ENCODE assay signal across 17 cellular contexts in genomic region chr2:120896904-120897303, GRCh38.
DNase-seq lines count a peak whose midpoint lies in the region; ATAC-seq and TF ChIP-seq lines count a peak whose summit lies in the region.
"Had no signal": no experiment of that assay in that cellular context is flagged by ENCODE, and none has a peak within 500 bp of the region (broad histone marks: within the 10 kb centered on the region; RNA-seq: fewer than 3 reads in every experiment).

No MANE protein-coding gene starts in this region.

- peaks cover 53% of the 10 kb centered on the region for H4K20me1 ChIP-seq in GM23338 (replicated peaks; ENCODE audit: insufficient read depth)
- H4K20me1 ChIP-seq in SK-N-SH (ENCODE audit: insufficient read depth), result no peaks in the 10 kb centered on the region; the same call in 1 of the 2 replicates

- CTCF ChIA-PET in SK-N-SH (lab: Yijun Ruan, JAX), result no interaction called here

- no peak for DNase-seq in GM23338 (ENCODE audit: low spot score)
- DNase-seq in type B pancreatic cell (ENCODE audit: extremely low spot score, unreplicated experiment), result no peak
- DNase-seq in AG08396 (ENCODE audit: low spot score), result no peak
- DNase-seq in SK-N-SH, result no peak
- DNase-seq: DMS 273 treated with DMSO at 0.1 percent for 48 hours, DND-41, H7, NCI-H1092 treated with DMSO at 0.1 percent for 48 hours, NCI-H2081 treated with DMSO at 0.1 percent for 48 hours, NCI-H446 treated with DMSO at 0.1 percent for 48 hours, NCI-H69, Peyer's patch, Right ventricle myocardium superior had no signal

- H3K4me2 ChIP-seq in GM23338, result no peak overlapping the region
- H3K4me2 ChIP-seq in SK-N-SH, result no peak overlapping the region

- H3K27ac Mint-ChIP-seq in GM23338, result peak overlapping the region; percentile 46
- peak overlapping the region in 3 of 5 experiments; percentile 41 to 94 (median 90) for H3K27ac Mint-ChIP-seq in brain
- H3K27ac Mint-ChIP-seq in nephron, result peak overlapping the region; percentile 62 to 92 (median 83)
- H3K27ac Mint-ChIP-seq in type B pancreatic cell, result peak overlapping the region; percentile 67

- H3K36me3 Mint-ChIP-seq in GM23338 (ENCODE audit: low read depth), result peaks cover 8% of the 10 kb centered on the region; the same call in 2 of the 3 replicates
- no peaks in the 10 kb centered on the region for H3K36me3 Mint-ChIP-seq in brain
- H3K36me3 Mint-ChIP-seq in nephron (ENCODE audit: low read depth), result no peaks in the 10 kb centered on the region
- H3K36me3 Mint-ChIP-seq in type B pancreatic cell, result no peaks in the 10 kb centered on the region
- H3K36me3 Mint-ChIP-seq: CD14-positive monocyte had no signal

- H3K4me3 Mint-ChIP-seq in GM23338 (no peak overlapping the region), brain (peak overlapping the region in 1 of 5 experiments; percentile 48), nephron (peak overlapping the region in 1 of 3 experiments; percentile 44), type B pancreatic cell (peak overlapping the region; percentile 37)
- H3K4me3 Mint-ChIP-seq: CD14-positive monocyte had no signal

- WGBS in SK-N-SH (ENCODE audit: low lambda C conversion rate), result 94% methylated on average over 8 of the region's 9 CpGs

- no peak for TF ChIP-seq EP300 in SK-N-SH (IDR thresholded peaks at IDR 0.05; ENCODE audit: borderline replicate concordance in 1 of 2, low read depth in 1 of 2, low read length in 1 of 2)

- H3K36me3 ChIP-seq in GM23338 (ENCODE audit: insufficient read depth) (no peaks in the 10 kb centered on the region; the same call in 1 of the 2 replicates), SK-N-SH (replicated peaks in 1 of 2; ENCODE audit: control insufficient read depth in 1 of 2, insufficient read depth in 2 of 2, low read length in 1 of 2) (no peaks in the 10 kb centered on the region)
- H3K36me3 ChIP-seq: Peyer's patch had no signal

- no peak for TF ChIP-seq RAD21 in SK-N-SH (IDR thresholded peaks at IDR 0.05; ENCODE audit: low read length)

- H3F3A ChIP-seq in GM23338 (replicated peaks; ENCODE audit: low read depth), result peaks cover 18% of the 10 kb centered on the region; the same call in 1 of the 2 replicates
- H3F3A ChIP-seq in SK-N-SH (replicated peaks; ENCODE audit: insufficient read depth), result no peaks in the 10 kb centered on the region

- H3K9me3 Mint-ChIP-seq in GM23338 (no peaks in the 10 kb centered on the region), brain (peaks cover 0 to 2% (median 0%) of the 10 kb centered on the region in 5 experiments), nephron (no peaks in the 10 kb centered on the region), type B pancreatic cell (no peaks in the 10 kb centered on the region)
- H3K9me3 Mint-ChIP-seq: CD14-positive monocyte had no signal

- POLR2A ChIA-PET in SK-N-SH (lab: Yijun Ruan, JAX), result no interaction called here

- H3K27ac ChIP-seq in GM23338 (ENCODE audit: low read depth) (no peak overlapping the region), SK-N-SH (ENCODE audit: low read depth in 2 of 2, low read length in 1 of 2) (no peak overlapping the region)
- H3K27ac ChIP-seq: Peyer's patch had no signal

- peaks cover 90% of the 10 kb centered on the region for H3K4me1 Mint-ChIP-seq in GM23338
- H3K4me1 Mint-ChIP-seq in brain, result peaks cover 98% of the 10 kb centered on the region
- H3K4me1 Mint-ChIP-seq in nephron, result peaks cover 75% of the 10 kb centered on the region
- peaks cover 70% of the 10 kb centered on the region for H3K4me1 Mint-ChIP-seq in type B pancreatic cell (ENCODE audit: unreplicated experiment)
- H3K4me1 Mint-ChIP-seq: CD14-positive monocyte had no signal

- ATAC-seq in GM23338 (no peak), HG02885 (IDR thresholded peaks at IDR 0.05; ENCODE audit: poor library complexity, unreplicated experiment) (no peak)

- H3K4me1 ChIP-seq in GM23338 (ENCODE audit: insufficient read depth) (peaks cover 53% of the 10 kb centered on the region), SK-N-SH (ENCODE audit: control insufficient read depth in 1 of 2, insufficient read depth in 2 of 2, low read depth in 1 of 2, low read length in 1 of 2) (peaks cover 6 to 47% of the 10 kb centered on the region in 2 experiments; a peak in 3 of 4 replicates)

- H3K4me3 ChIP-seq in GM23338 (no peak overlapping the region), SK-N-SH (ENCODE audit: low read depth in 2 of 2, low read length in 1 of 2) (no peak overlapping the region)
- H3K4me3 ChIP-seq: Peyer's patch had no signal

- H3K27me3 ChIP-seq in GM23338 (ENCODE audit: insufficient read depth), result no peaks in the 10 kb centered on the region
- no peaks in the 10 kb centered on the region for H3K27me3 ChIP-seq in SK-N-SH (ENCODE audit: insufficient read depth)
- H3K27me3 ChIP-seq: Peyer's patch had no signal

- H3K9me3 ChIP-seq in SK-N-SH, result no peaks in the 10 kb centered on the region
- H3K9me3 ChIP-seq: Peyer's patch had no signal

- H3K79me2 ChIP-seq in GM23338 (replicated peaks; ENCODE audit: insufficient read depth) (peaks cover 63% of the 10 kb centered on the region), SK-N-SH (ENCODE audit: insufficient read depth) (no peaks in the 10 kb centered on the region)

- H2AFZ ChIP-seq in GM23338 (no peak overlapping the region), SK-N-SH (ENCODE audit: low read depth) (no peak overlapping the region)

- no peak overlapping the region for H3K9ac ChIP-seq in SK-N-SH

- H3K9me2 ChIP-seq in GM23338 (ENCODE audit: insufficient read depth), result no peaks in the 10 kb centered on the region
- H3K9me2 ChIP-seq in SK-N-SH, result no peaks in the 10 kb centered on the region

- H3K27me3 Mint-ChIP-seq in GM23338 (ENCODE audit: insufficient read depth, low read depth, poor library complexity) (peaks cover 8% of the 10 kb centered on the region), brain (no peaks in the 10 kb centered on the region), nephron (ENCODE audit: low read depth) (peaks cover 15% of the 10 kb centered on the region), type B pancreatic cell (peaks cover 18% of the 10 kb centered on the region)

- TF ChIP-seq CTCF in GM23338 (conservative IDR thresholded peaks at IDR 0.05; ENCODE audit: low read depth in 2 of 2) (no peak), brain (conservative IDR thresholded peaks at IDR 0.05) (no peak), nephron (IDR thresholded peaks at IDR 0.05; ENCODE audit: unreplicated experiment in 3 of 3) (no peak), type B pancreatic cell (conservative IDR thresholded peaks at IDR 0.05) (no peak), SK-N-SH (IDR thresholded peaks at IDR 0.05) (no peak)

TF ChIP-seq in GM23338, 12 proteins besides CTCF, POLR2A, EP300 and RAD21 (continues in another document):
- TF ChIP-seq REST (IDR thresholded peaks at IDR 0.05; ENCODE audit: unreplicated experiment) (no peak), ZNF114 (CRISPR knock-in tag; IDR thresholded peaks at IDR 0.05) (no peak), NANOG (IDR thresholded peaks at IDR 0.05; ENCODE audit: borderline replicate concordance) (no peak)

TF ChIP-seq in SK-N-SH, 30 proteins besides CTCF, POLR2A, EP300 and RAD21:
- TF ChIP-seq RCOR1 (IDR thresholded peaks at IDR 0.05; ENCODE audit: low read length) (no peak), YY1 (IDR thresholded peaks at IDR 0.05; ENCODE audit: low read depth) (no peak), MXI1 (IDR thresholded peaks at IDR 0.05; ENCODE audit: low read depth, low read length) (no peak), FOXM1 (IDR thresholded peaks at IDR 0.05; ENCODE audit: low read depth) (no peak), CHD2 (IDR thresholded peaks at IDR 0.05; ENCODE audit: low read length, partially characterized antibody) (no peak), NRF1 (IDR thresholded peaks at IDR 0.05; ENCODE audit: low read depth, low read length) (no peak), FOSL2 (IDR thresholded peaks at IDR 0.05; ENCODE audit: borderline replicate concordance, low read depth) (no peak), PBX3 (IDR thresholded peaks at IDR 0.05) (no peak), IRF3 (IDR thresholded peaks at IDR 0.05; ENCODE audit: low read depth, low read length) (no peak), ELF1 (IDR thresholded peaks at IDR 0.05) (no peak)
